In genomic region chr6:142947702-142948480, GRCh38 we compare ENCODE assay signal across 8 cellular contexts. TPM values are rescaled to one million over a fixed set of nuclear protein-coding genes. Genes with fewer than 3 reads are reported as not detected.
DNase-seq lines count a peak whose midpoint lies in the region; ATAC-seq, FAIRE-seq and TF ChIP-seq lines count a peak whose summit lies in the region.

No MANE protein-coding gene starts in this region.

- CTCF ChIA-PET in AG04450 (lab: Charles Lee): no interaction called here
- CTCF ChIA-PET in endothelial cell of umbilical vein (lab: Charles Lee): interaction anchor here (1.0 to 1.2 kb wide), 2 partner anchors 255 to 479 kb away, joined by 4 read pairs; no protein-coding TSS in a partner anchor

- BruUV-seq in endothelial cell of umbilical vein (replicated peaks; lab: Mats Ljungman, UMichigan): no TSS peak

- POLR2A ChIA-PET in AG04450 (lab: Yijun Ruan, JAX): no interaction called here
- POLR2A ChIA-PET in endothelial cell of umbilical vein (lab: Charles Lee): no interaction called here

- peak overlapping the region; percentile 95 for H3K27ac Mint-ChIP-seq in osteocyte (ENCODE audit: unreplicated experiment)

- peak overlapping the region; percentile 98 for H3K4me2 ChIP-seq in endothelial cell of umbilical vein (ENCODE audit: insufficient read depth, low read length)

- no peaks in the 10 kb centered on the region for H3K27me3 Mint-ChIP-seq in osteocyte (ENCODE audit: unreplicated experiment)

- no peaks in the 10 kb centered on the region for H3K36me3 ChIP-seq in endothelial cell of umbilical vein (ENCODE audit: control insufficient read depth in 2 of 2, extremely low read depth in 1 of 2, insufficient read depth in 2 of 2, low read length in 2 of 2)

- intact Hi-C loops in endothelial cell of umbilical vein (cut with micrococcal nuclease): loop anchor here (2.0 to 10.0 kb wide), 6 partner anchors 79 to 803 kb away; partner anchors contain the start of genes ADAT2, NMBR, PEX3 and VTA1

- H3K9me1 ChIP-seq in endothelial cell of umbilical vein (replicated peaks; ENCODE audit: control insufficient read depth, extremely low read depth, insufficient read depth, low read length): no peaks in the 10 kb centered on the region

- in situ Hi-C loops in SK-MEL-5 (cut with HindIII; ENCODE audit: low pct_unique_long_range_greater_than_20kb, low sequenced_read_pairs): no loop called here

- peak; percentile 13 for ATAC-seq in GM18520 (IDR thresholded peaks at IDR 0.05; ENCODE audit: unreplicated experiment)
- ATAC-seq in HG02981 (IDR thresholded peaks at IDR 0.05; ENCODE audit: unreplicated experiment): peak; percentile 16

- H3K4me1 ChIP-seq in endothelial cell of umbilical vein (ENCODE audit: control insufficient read depth, extremely low read depth, insufficient read depth, low read length): peaks cover 17% of the 10 kb centered on the region

- FAIRE-seq in endothelial cell of umbilical vein (lab: Jason Lieb, UNC) (peak; percentile 47), urothelium cell line (lab: Jason Lieb, UNC) (no peak)

- H2AFZ ChIP-seq in endothelial cell of umbilical vein (ENCODE audit: low read depth, low read length): peak overlapping the region; percentile 84

- H3K27me3 ChIP-seq in AG04450 (ENCODE audit: control insufficient read depth, insufficient read depth, low read length): no peaks in the 10 kb centered on the region
- no peaks in the 10 kb centered on the region for H3K27me3 ChIP-seq in endothelial cell of umbilical vein (ENCODE audit: control insufficient read depth in 2 of 2, insufficient read depth in 2 of 2, low read length in 2 of 2)

- H3K79me2 ChIP-seq in endothelial cell of umbilical vein (ENCODE audit: control insufficient read depth, insufficient read depth, low read length): no peaks in the 10 kb centered on the region

- no peaks in the 10 kb centered on the region for H3K9me3 Mint-ChIP-seq in osteocyte (ENCODE audit: unreplicated experiment)

- TF ChIP-seq CTCF in AG04450 (IDR thresholded peaks at IDR 0.05; ENCODE audit: low read depth, low read length) (no peak), endothelial cell of umbilical vein (IDR thresholded peaks at IDR 0.05; ENCODE audit: extremely low read depth in 1 of 2, insufficient read depth in 1 of 2, low read depth in 1 of 2, low read length in 2 of 2) (no peak), osteocyte (IDR thresholded peaks at IDR 0.05) (no peak)

- no peaks in the 10 kb centered on the region for H3K36me3 Mint-ChIP-seq in osteocyte (ENCODE audit: unreplicated experiment)

- H3K9ac ChIP-seq in endothelial cell of umbilical vein (replicated peaks; ENCODE audit: extremely low read depth, insufficient read depth, low read length): peak overlapping the region; percentile 96

- H3K27ac ChIP-seq in AG04450 (ENCODE audit: low read depth, low read length): peak overlapping the region; percentile 78
- H3K27ac ChIP-seq in endothelial cell of umbilical vein (ENCODE audit: insufficient read depth, low read depth, low read length): peak overlapping the region; percentile 85

- H3K9me3 ChIP-seq in AG04450 (ENCODE audit: control insufficient read depth, insufficient read depth, low read length) (no peaks in the 10 kb centered on the region; the same call in 1 of the 2 replicates), endothelial cell of umbilical vein (replicated peaks; ENCODE audit: control insufficient read depth, insufficient read depth, low read length) (no peaks in the 10 kb centered on the region)

- DNase-seq in AG04450 (ENCODE audit: low read depth, low spot score) (no peak), SK-MEL-5 (ENCODE audit: low read depth, low spot score) (peak; percentile 13), endothelial cell of umbilical vein (ENCODE audit: low read depth, low spot score) (no peak), osteocyte (ENCODE audit: extremely low spot score, unreplicated experiment) (no peak), kidney glomerular epithelial cell (lab: John Stamatoyannopoulos, UW) (no peak), urothelium cell line (ENCODE audit: low spot score) (no peak)

- peak overlapping the region; percentile 75 for H3K4me3 Mint-ChIP-seq in osteocyte (ENCODE audit: unreplicated experiment)

- H3K4me1 Mint-ChIP-seq in osteocyte (ENCODE audit: unreplicated experiment): peaks cover 18% of the 10 kb centered on the region

- no peaks in the 10 kb centered on the region for H4K20me1 ChIP-seq in endothelial cell of umbilical vein (replicated peaks; ENCODE audit: control insufficient read depth, extremely low read depth, insufficient read depth, low read length)

- peak overlapping the region; percentile 99 for H3K4me3 ChIP-seq in AG04450 (ENCODE audit: low read depth, low read length)
- peak overlapping the region; percentile 58 to 91 (median 85) for H3K4me3 ChIP-seq in endothelial cell of umbilical vein (replicated peaks in 1 of 3; ENCODE audit: insufficient read depth in 1 of 3, low read depth in 1 of 3, low read length in 3 of 3)

- dilution Hi-C loops in endothelial cell of umbilical vein (cut with MboI; ENCODE audit: extremely low pct_ligation_motif_present, low sequenced_read_pairs): no loop called here

- TF ChIP-seq POLR2A in endothelial cell of umbilical vein (IDR thresholded peaks at IDR 0.05; ENCODE audit: low read depth, low read length): no peak

TF ChIP-seq in endothelial cell of umbilical vein, 7 proteins besides CTCF, POLR2A, EP300 and RAD21:
- TF ChIP-seq MYC (IDR thresholded peaks at IDR 0.05; ENCODE audit: low read depth, low read length): no peak
- TF ChIP-seq POLR2AphosphoS5 (IDR thresholded peaks at IDR 0.05; ENCODE audit: insufficient read depth, low read depth, low read length): no peak
- no peak for TF ChIP-seq EZH2 (IDR thresholded peaks at IDR 0.05; ENCODE audit: borderline replicate concordance, low read depth, low read length, severe bottlenecking)
- TF ChIP-seq, protein P1, sequence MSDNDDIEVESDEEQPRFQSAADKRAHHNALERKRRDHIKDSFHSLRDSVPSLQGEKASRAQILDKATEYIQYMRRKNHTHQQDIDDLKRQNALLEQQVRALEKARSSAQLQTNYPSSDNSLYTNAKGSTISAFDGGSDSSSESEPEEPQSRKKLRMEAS (IDR thresholded peaks at IDR 0.05; ENCODE audit: insufficient read depth, insufficient read length): no peak
TF ChIP-seq in endothelial cell of umbilical vein: peak in this region for 0.

RNA-seq across cellular contexts. Expression of gene HIVEP2, which starts 2.9 kb away (rescaled TPM):
- polyA plus RNA-seq in AG04450 (2011; rRNA removed): 4.9 and 6.9 TPM in 2 replicates
- polyA minus RNA-seq in AG04450 (2011; rRNA and poly(A)+ RNA removed): 13.7 and 14.5 TPM in 2 replicates
- 6.4 and 7.7 TPM in 2 replicates for total RNA-seq in SK-MEL-5 (2014; rRNA removed; shearing (Covaris generic))
- polyA plus RNA-seq in SK-MEL-5 (2015; cell fraction: cytosol; rRNA removed): 6.2 and 8.9 TPM in 2 replicates
- polyA plus RNA-seq in SK-MEL-5 (2015; cell fraction: nucleus; rRNA removed): 6.8 and 8.3 TPM in 2 replicates
- total RNA-seq in endothelial cell of umbilical vein: 4.7 and 5.2 TPM in 2 replicates
- 0.86 and 1.3 TPM in 2 replicates for polyA plus RNA-seq in endothelial cell of umbilical vein
- 1.3 TPM in 2 replicates for polyA plus RNA-seq in endothelial cell of umbilical vein (2011; cell fraction: cytosol; rRNA removed)
- 2.4 and 2.9 TPM in 2 replicates for polyA plus RNA-seq in endothelial cell of umbilical vein (2011; cell fraction: nucleus; rRNA removed)
- 2.7 and 3.0 TPM in 2 replicates for polyA plus RNA-seq in endothelial cell of umbilical vein (2012)
- 4.3 and 4.9 TPM in 2 replicates for polyA minus RNA-seq in endothelial cell of umbilical vein
- 2.6 TPM for polyA minus RNA-seq in endothelial cell of umbilical vein (2011; cell fraction: cytosol; rRNA and poly(A)+ RNA removed)
- polyA minus RNA-seq in endothelial cell of umbilical vein (2011; cell fraction: nucleus; rRNA and poly(A)+ RNA removed): 5.4 and 5.8 TPM in 2 replicates
- total RNA-seq in osteocyte: 38.2 and 39.2 TPM in 2 replicates
